15 cellular contexts compared by ENCODE assay signal in the genomic region with DNA sequence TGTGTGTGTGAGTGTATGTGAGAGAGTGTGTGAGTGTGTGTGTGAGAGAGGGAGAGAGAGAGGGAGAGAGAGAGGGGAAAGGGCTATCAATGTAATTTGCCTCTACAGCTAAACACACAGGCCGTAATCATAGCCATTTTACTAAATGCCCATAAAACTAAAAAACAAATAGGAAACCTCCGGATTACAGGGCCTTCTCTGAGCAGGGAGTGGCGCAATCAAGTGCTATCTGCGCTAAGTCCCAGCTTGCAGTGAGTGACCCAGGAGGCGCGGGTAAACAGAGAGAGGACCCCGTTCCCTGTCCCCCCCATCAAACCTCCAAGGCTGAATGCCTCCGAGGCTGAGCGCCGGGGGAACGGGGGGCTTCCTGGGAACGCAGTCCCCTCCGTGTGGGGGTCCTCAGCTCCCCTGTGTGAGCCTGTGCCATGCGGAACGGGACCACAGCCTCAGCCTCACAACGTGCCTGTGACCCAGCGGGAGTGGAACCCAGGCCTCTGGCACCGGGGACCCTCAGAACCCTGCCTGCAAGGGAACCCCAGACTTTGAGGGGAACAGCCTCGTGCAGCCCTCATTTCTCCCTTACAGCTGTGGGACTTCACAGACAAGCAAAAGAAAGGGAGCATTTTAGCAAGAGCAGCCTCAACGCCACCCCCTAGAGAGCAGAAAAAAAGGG. TPM values are rescaled to one million over a fixed set of nuclear protein-coding genes. Genes with fewer than 3 reads are reported as not detected.
DNase-seq lines count a peak whose midpoint lies in the region; ATAC-seq and TF ChIP-seq lines count a peak whose summit lies in the region.
"Had no signal": no experiment of that assay in that cellular context is flagged by ENCODE, and none has a peak within 500 bp of the region (broad histone marks: within the 10 kb centered on the region; RNA-seq: fewer than 3 reads in every experiment).

No MANE protein-coding gene starts in this region.

- H3K9me3 ChIP-seq in neural progenitor cell (ENCODE audit: low read depth) = no peaks in the 10 kb centered on the region
- H3K9me3 ChIP-seq: ascending aorta, HAP-1, thoracic aorta had no signal

- ATAC-seq in activated naive CD8-positive, alpha-beta T cell treated with anti-CD3 and anti-CD28 coated beads, Interleukin-2, amount 50 U/mL, for 24 hours = no peak

- no peak overlapping the region for H3K9ac ChIP-seq in neural progenitor cell

- H3K4me3 ChIP-seq in neural progenitor cell (no peak overlapping the region), brain microvascular endothelial cell (ENCODE audit: low read depth, low read length) (no peak overlapping the region)
- H3K4me3 ChIP-seq: ascending aorta, HAP-1, skin epidermis, thoracic aorta had no signal

- in situ Hi-C loops in brain microvascular endothelial cell (cut with HindIII; ENCODE audit: low pct_ligation_motif_present, low sequenced_read_pairs) = no loop called here

- no peak overlapping the region for H3K4me2 ChIP-seq in neural progenitor cell

- H3K27me3 Mint-ChIP-seq in activated naive CD8-positive, alpha-beta T cell treated with anti-CD3 and anti-CD28 coated beads, Interleukin-2, amount 50 U/mL, for 24 hours = no peaks in the 10 kb centered on the region
- H3K27me3 Mint-ChIP-seq in neural progenitor cell (ENCODE audit: insufficient read depth, low read depth) = peaks cover 6% of the 10 kb centered on the region

- H4K20me1 ChIP-seq in neural progenitor cell (ENCODE audit: low read depth) = no peaks in the 10 kb centered on the region

- H3K9me3 Mint-ChIP-seq in activated naive CD8-positive, alpha-beta T cell treated with anti-CD3 and anti-CD28 coated beads, Interleukin-2, amount 50 U/mL, for 24 hours = no peaks in the 10 kb centered on the region
- H3K9me3 Mint-ChIP-seq in neural progenitor cell = no peaks in the 10 kb centered on the region
- H3K9me3 Mint-ChIP-seq: immature natural killer cell had no signal

- no peak for TF ChIP-seq CTCF in neural progenitor cell (IDR thresholded peaks at IDR 0.05)
- no peak for TF ChIP-seq CTCF in brain microvascular endothelial cell (IDR thresholded peaks at IDR 0.05; ENCODE audit: low read depth, low read length, missing control alignments)

- H2AFZ ChIP-seq in neural progenitor cell (replicated peaks) = no peak overlapping the region

- H3K36me3 Mint-ChIP-seq in activated naive CD8-positive, alpha-beta T cell treated with anti-CD3 and anti-CD28 coated beads, Interleukin-2, amount 50 U/mL, for 24 hours (ENCODE audit: low read depth) = no peaks in the 10 kb centered on the region
- no peaks in the 10 kb centered on the region for H3K36me3 Mint-ChIP-seq in neural progenitor cell

- peak overlapping the region; percentile 12 for H3K27ac Mint-ChIP-seq in activated naive CD8-positive, alpha-beta T cell treated with anti-CD3 and anti-CD28 coated beads, Interleukin-2, amount 50 U/mL, for 24 hours
- peak overlapping the region; percentile 27 for H3K27ac Mint-ChIP-seq in neural progenitor cell

- peak; percentile 13 for DNase-seq in DMS53 (lab: John Stamatoyannopoulos, UW)
- no peak for DNase-seq in DMS53 treated with DMSO at 0.1 percent for 48 hours (lab: John Stamatoyannopoulos, UW; ENCODE audit: unreplicated experiment)
- DNase-seq in NCI-H146 (lab: John Stamatoyannopoulos, UW) = peak; percentile 68
- no peak for DNase-seq in activated naive CD8-positive, alpha-beta T cell treated with anti-CD3 and anti-CD28 coated beads, Interleukin-2, amount 50 U/mL, for 24 hours
- DNase-seq in neural progenitor cell (ENCODE audit: low spot score) = no peak
- no peak for DNase-seq in DMS79 (lab: John Stamatoyannopoulos, UW)
- no peak for DNase-seq in brain microvascular endothelial cell
- DNase-seq in cortex of kidney (lab: John Stamatoyannopoulos, UW) = no peak
- DNase-seq: immature natural killer cell, SHP77 treated with DMSO at 0.1 percent for 48 hours had no signal

- H3K4me3 Mint-ChIP-seq in activated naive CD8-positive, alpha-beta T cell treated with anti-CD3 and anti-CD28 coated beads, Interleukin-2, amount 50 U/mL, for 24 hours = no peak overlapping the region
- H3K4me3 Mint-ChIP-seq in neural progenitor cell = no peak overlapping the region
- H3K4me3 Mint-ChIP-seq: immature natural killer cell had no signal

- H3K36me3 ChIP-seq in neural progenitor cell = no peaks in the 10 kb centered on the region
- H3K36me3 ChIP-seq in brain microvascular endothelial cell (replicated peaks) = no peaks in the 10 kb centered on the region
- H3K36me3 ChIP-seq: ascending aorta, HAP-1, thoracic aorta had no signal

- no peaks in the 10 kb centered on the region for H3F3A ChIP-seq in neural progenitor cell (ENCODE audit: low read depth)

- H3K4me1 ChIP-seq in neural progenitor cell = no peaks in the 10 kb centered on the region
- H3K4me1 ChIP-seq: ascending aorta, HAP-1 had no signal

- H3K27me3 ChIP-seq in neural progenitor cell (no peaks in the 10 kb centered on the region), brain microvascular endothelial cell (replicated peaks) (no peaks in the 10 kb centered on the region)
- H3K27me3 ChIP-seq: ascending aorta had no signal

- peaks cover 2% of the 10 kb centered on the region for H3K4me1 Mint-ChIP-seq in activated naive CD8-positive, alpha-beta T cell treated with anti-CD3 and anti-CD28 coated beads, Interleukin-2, amount 50 U/mL, for 24 hours
- H3K4me1 Mint-ChIP-seq in neural progenitor cell = peaks cover 52% of the 10 kb centered on the region

- no peaks in the 10 kb centered on the region for H3K79me2 ChIP-seq in neural progenitor cell (ENCODE audit: low read depth)

- H3K27ac ChIP-seq in neural progenitor cell (no peak overlapping the region), brain microvascular endothelial cell (no peak overlapping the region)
- H3K27ac ChIP-seq: 22Rv1, ascending aorta, skin epidermis, thoracic aorta had no signal

RNA-seq across cellular contexts. Expression of a gene that starts 54.7 kb away (rescaled TPM):
- total RNA-seq in neural progenitor cell (ENCODE audit: low replicate concordance) = 140 and 224 TPM in 2 replicates

Comparison
In these comparisons a context has a peak if more than half of its experiments do, and no peak if none do; other contexts are left out.
1. DNase-seq: peak in DMS53 (single experiment) and NCI-H146 (single experiment); none in DMS53 treated with DMSO at 0.1 percent for 48 hours (single experiment), activated naive CD8-positive, alpha-beta T cell treated with anti-CD3 and anti-CD28 coated beads, Interleukin-2, amount 50 U/mL, for 24 hours (single experiment), neural progenitor cell (single experiment), DMS79 (single experiment), brain microvascular endothelial cell (single experiment) and cortex of kidney (single experiment).